In the genomic region with DNA sequence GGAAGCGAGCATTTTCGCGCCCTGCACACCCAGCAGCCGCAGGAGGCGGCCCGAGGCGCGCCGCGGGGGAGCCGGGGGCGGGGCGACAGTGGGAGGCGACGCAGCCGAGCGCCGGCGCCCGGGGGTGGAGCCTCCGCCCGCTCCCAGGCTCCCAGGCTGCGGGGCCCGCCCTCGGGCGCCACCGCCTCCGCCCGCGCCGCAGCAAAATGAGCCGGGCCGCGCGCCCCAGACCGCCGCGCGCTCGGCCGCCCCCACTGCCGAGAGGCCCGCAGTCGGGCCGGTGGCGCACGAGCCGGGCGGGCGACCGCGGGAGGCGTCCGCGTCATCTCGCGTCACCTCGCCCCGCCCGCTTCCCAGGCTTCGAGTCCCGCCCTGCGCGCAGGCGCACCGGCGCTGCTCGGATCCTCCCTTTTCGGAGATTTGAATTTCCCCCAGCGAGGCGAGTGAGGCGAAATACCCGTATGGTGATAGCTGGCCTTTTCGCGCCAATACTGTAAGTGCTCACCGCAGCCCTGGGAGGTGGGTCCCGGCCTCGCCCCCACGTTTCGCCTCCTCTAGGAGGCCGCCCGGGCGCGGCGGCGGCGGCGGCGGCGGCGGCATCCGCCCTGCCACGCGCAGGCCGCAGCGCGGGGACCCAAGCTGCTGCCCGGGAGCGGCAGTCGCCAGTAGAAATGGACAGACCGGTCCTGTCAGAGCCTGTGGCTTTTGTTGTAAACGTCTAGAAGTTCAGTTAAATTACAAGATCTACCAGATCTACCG, we compare ENCODE assay signal across 8 cellular contexts. TPM values are rescaled to one million over a fixed set of nuclear protein-coding genes. Genes with fewer than 3 reads are reported as not detected.
A peak's percentile ranks its signal among the peaks of the same experiment; 100 is the strongest.
DNase-seq lines count a peak whose midpoint lies in the region; ATAC-seq and TF ChIP-seq lines count a peak whose summit lies in the region.

A gene with protein sequence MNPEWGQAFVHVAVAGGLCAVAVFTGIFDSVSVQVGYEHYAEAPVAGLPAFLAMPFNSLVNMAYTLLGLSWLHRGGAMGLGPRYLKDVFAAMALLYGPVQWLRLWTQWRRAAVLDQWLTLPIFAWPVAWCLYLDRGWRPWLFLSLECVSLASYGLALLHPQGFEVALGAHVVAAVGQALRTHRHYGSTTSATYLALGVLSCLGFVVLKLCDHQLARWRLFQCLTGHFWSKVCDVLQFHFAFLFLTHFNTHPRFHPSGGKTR (plus strand): TSS at position 387 of the 759 bp plus-strand sequence. CDS start 9,309 bp downstream, outside the sequence.

- ATAC-seq in GM21737 (IDR thresholded peaks at IDR 0.05; ENCODE audit: unreplicated experiment) (peak; percentile 44), PC-3 (peak; percentile 48)

- peak within 1 kb of the TSS; percentile 100 for H3K27ac Mint-ChIP-seq in activated T-cell treated with anti-CD3 and anti-CD28 coated beads, Interleukin-2, amount 50 U/mL, for 24 hours

- no peak for TF ChIP-seq CTCF in PC-3 (conservative IDR thresholded peaks at IDR 0.05; ENCODE audit: low read depth, low read length)

- in situ Hi-C loops in KBM-7 (cut with MboI; ENCODE audit: low pct_unique_long_range_greater_than_20kb, low sequenced_read_pairs), result no loop called here

- H3K79me2 ChIP-seq in PC-3 (ENCODE audit: low read length), result peaks cover 58% of the 10 kb centered on the region

- H3K36me3 Mint-ChIP-seq in activated T-cell treated with anti-CD3 and anti-CD28 coated beads, Interleukin-2, amount 50 U/mL, for 24 hours (ENCODE audit: low read depth), result peaks cover 40% of the 10 kb centered on the region

- H3K27ac ChIP-seq in PC-3 (ENCODE audit: low read length), result peak within 1 kb of the TSS; percentile 100

- H4K20me1 ChIP-seq in PC-3 (ENCODE audit: low read length), result peaks cover 23% of the 10 kb centered on the region

- intact Hi-C loops in PC-3 (cut with micrococcal nuclease), result loop anchor here (10.0 kb wide), 1 partner anchor 402 kb away; a partner anchor contains a TSS

- CTCF ChIA-PET in PC-3 (lab: Charles Lee), result interaction anchor here (0.6 kb wide), 1 partner anchor 124 kb away, joined by 4 read pairs; no protein-coding TSS in a partner anchor

- H3F3A ChIP-seq in PC-3 (ENCODE audit: low read length, unreplicated experiment), result peaks cover 6% of the 10 kb centered on the region

- peaks cover 3% of the 10 kb centered on the region for H3K27me3 Mint-ChIP-seq in activated T-cell treated with anti-CD3 and anti-CD28 coated beads, Interleukin-2, amount 50 U/mL, for 24 hours

- peak within 1 kb of the TSS; percentile 100 for H3K9ac ChIP-seq in PC-3 (ENCODE audit: low read length)
- H3K9ac ChIP-seq in mucosa of stomach (ENCODE audit: low read length), result peak within 1 kb of the TSS; percentile 97

- peak; percentile 95 for DNase-seq in DMS53 (lab: John Stamatoyannopoulos, UW)
- DNase-seq in KBM-7, result peak; percentile 95
- DNase-seq in PC-3, result peak; percentile 91
- peak; percentile 94 for DNase-seq in activated T-cell treated with anti-CD3 and anti-CD28 coated beads, Interleukin-2, amount 50 U/mL, for 24 hours
- peak; percentile 96 for DNase-seq in erythroblast (lab: John Stamatoyannopoulos, UW)
- peak; percentile 88 for DNase-seq in stimulated activated CD8-positive, alpha-beta memory T cell treated with anti-CD3 and anti-CD28 coated beads, Interleukin-4, amount 100 ng/mL, for 48 hours

- H3K9me3 ChIP-seq in PC-3 (ENCODE audit: low read length) (no peaks in the 10 kb centered on the region), mucosa of stomach (ENCODE audit: control insufficient read depth, low read length) (no peaks in the 10 kb centered on the region)

- POLR2A ChIA-PET in PC-3 (lab: Charles Lee; ENCODE audit: unreplicated experiment), result interaction anchor here (0.6 kb wide), 1 partner anchor 358 kb away, joined by 3 read pairs; no protein-coding TSS in a partner anchor

- peaks cover 34% of the 10 kb centered on the region for H3K4me1 Mint-ChIP-seq in activated T-cell treated with anti-CD3 and anti-CD28 coated beads, Interleukin-2, amount 50 U/mL, for 24 hours (ENCODE audit: low read depth)

- H3K36me3 ChIP-seq in PC-3 (ENCODE audit: low read depth, low read length) (no peaks in the 10 kb centered on the region), mucosa of stomach (ENCODE audit: control insufficient read depth, insufficient read depth, low read length) (no peaks in the 10 kb centered on the region)

- H3K4me1 ChIP-seq in PC-3 (ENCODE audit: insufficient read depth, low read length) (peaks cover 26% of the 10 kb centered on the region), mucosa of stomach (ENCODE audit: control insufficient read depth, insufficient read depth, low read length) (peaks cover 38% of the 10 kb centered on the region)

- H3K27me3 ChIP-seq in PC-3 (ENCODE audit: low read length), result no peaks in the 10 kb centered on the region
- no peaks in the 10 kb centered on the region for H3K27me3 ChIP-seq in mucosa of stomach (ENCODE audit: control insufficient read depth, insufficient read depth, low read length)

- H3K4me3 Mint-ChIP-seq in activated T-cell treated with anti-CD3 and anti-CD28 coated beads, Interleukin-2, amount 50 U/mL, for 24 hours, result peak within 1 kb of the TSS; percentile 100

- peak within 1 kb of the TSS; percentile 71 for H2AFZ ChIP-seq in PC-3 (ENCODE audit: low read length)

- H3K4me2 ChIP-seq in PC-3 (ENCODE audit: low read length), result peak within 1 kb of the TSS; percentile 96

- TF ChIP-seq POLR2A in erythroblast (IDR thresholded peaks at IDR 0.05; ENCODE audit: low read length), result peak; percentile 73

- H3K4me3 ChIP-seq in PC-3 (ENCODE audit: low read length) (peak within 1 kb of the TSS; percentile 99), mucosa of stomach (ENCODE audit: low read length) (peak within 1 kb of the TSS; percentile 87)

- H3K9me2 ChIP-seq in PC-3 (replicated peaks; ENCODE audit: low read length), result no peaks in the 10 kb centered on the region

- H3K9me3 Mint-ChIP-seq in activated T-cell treated with anti-CD3 and anti-CD28 coated beads, Interleukin-2, amount 50 U/mL, for 24 hours, result no peaks in the 10 kb centered on the region

- BruUV-seq in PC-3 (replicated peaks; lab: Mats Ljungman, UMichigan), result no TSS peak

RNA-seq across cellular contexts. Expression of the gene that starts here (rescaled TPM):
- total RNA-seq in PC-3 (2014; rRNA removed), result 10.6 and 12.4 TPM in 2 replicates

Comparison
In these comparisons a context has a peak if more than half of its experiments do, and no peak if none do; other contexts are left out.
1. Peak in every context shown above with its lines: DNase-seq, ATAC-seq, H3K4me3 ChIP-seq and H3K27ac ChIP-seq.